Comparison of ENCODE assay signal across 1 cellular context in the genomic region with DNA sequence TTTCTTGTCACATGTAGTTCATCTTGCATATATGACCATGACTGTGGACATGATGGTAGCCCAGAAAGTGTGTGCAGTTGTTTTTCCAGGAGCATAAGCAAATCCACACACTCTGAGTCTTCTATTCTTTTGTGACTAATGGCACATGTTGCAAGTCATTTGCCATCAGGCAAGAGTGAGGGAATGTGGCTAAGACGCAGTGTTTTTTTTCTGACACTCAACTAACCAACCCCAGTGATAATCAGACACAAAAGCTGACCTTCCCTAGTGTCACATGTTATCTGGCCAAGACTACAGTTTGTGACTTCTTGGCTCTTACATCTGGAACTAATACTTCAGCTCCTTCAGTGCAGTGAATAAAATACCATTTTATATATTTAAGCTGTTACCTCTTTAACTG.
TF ChIP-seq lines count a peak whose summit lies in the region.

No MANE protein-coding gene starts in this region.

TF ChIP-seq in K562, 482 proteins besides CTCF, POLR2A, EP300 and RAD21 (continued from another document and continues in another):
- TF ChIP-seq, protein P1, sequence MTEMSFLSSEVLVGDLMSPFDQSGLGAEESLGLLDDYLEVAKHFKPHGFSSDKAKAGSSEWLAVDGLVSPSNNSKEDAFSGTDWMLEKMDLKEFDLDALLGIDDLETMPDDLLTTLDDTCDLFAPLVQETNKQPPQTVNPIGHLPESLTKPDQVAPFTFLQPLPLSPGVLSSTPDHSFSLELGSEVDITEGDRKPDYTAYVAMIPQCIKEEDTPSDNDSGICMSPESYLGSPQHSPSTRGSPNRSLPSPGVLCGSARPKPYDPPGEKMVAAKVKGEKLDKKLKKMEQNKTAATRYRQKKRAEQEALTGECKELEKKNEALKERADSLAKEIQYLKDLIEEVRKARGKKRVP (CRISPR knock-in tag; IDR thresholded peaks at IDR 0.05), result peak; percentile 73
- TF ChIP-seq MNT (conservative IDR thresholded peaks at IDR 0.05) (peak in 1 of 2 experiments; percentile 68; a peak in 3 of 4 replicates), SP1 (CRISPR knock-in tag; IDR thresholded peaks at IDR 0.05) (0 out of 2 replicates have a peak, but pooled peaks have one; percentile 35), ZNF551 (CRISPR knock-in tag; IDR thresholded peaks at IDR 0.05) (no peak), CGGBP1 (CRISPR knock-in tag; IDR thresholded peaks at IDR 0.05) (no peak), PHF21A (IDR thresholded peaks at IDR 0.05; ENCODE audit: borderline replicate concordance, low read depth) (no peak), MEIS2 (IDR thresholded peaks at IDR 0.05; ENCODE audit: partially characterized antibody) (peak; percentile 65), ARID1B (IDR thresholded peaks at IDR 0.05) (peak; percentile 60), TCFL5 (CRISPR knock-in tag; conservative IDR thresholded peaks at IDR 0.05) (no peak), CCNT2 (IDR thresholded peaks at IDR 0.05; ENCODE audit: borderline replicate concordance, extremely low read depth, insufficient read length, low read depth, low read length) (no peak), NRF1 (conservative IDR thresholded peaks at IDR 0.05 in 1 of 2, IDR thresholded peaks at IDR 0.05 in 1 of 2) (0 out of 4 replicates have a peak, but pooled peaks of 1 of the 2 experiments have one; percentile 21), ZNF507 (tag; conservative IDR thresholded peaks at IDR 0.05) (no peak), ATF1 (CRISPR knock-in tag; IDR thresholded peaks at IDR 0.05) (no peak), ATF1 (tag; IDR thresholded peaks at IDR 0.05) (peak; percentile 62), TCF3 (CRISPR knock-in tag; IDR thresholded peaks at IDR 0.05) (peak; percentile 28; the same call in 1 of the 2 replicates), ETV5 (CRISPR knock-in tag; IDR thresholded peaks at IDR 0.05; ENCODE audit: low read depth) (no peak), DMBX1 (CRISPR knock-in tag; IDR thresholded peaks at IDR 0.05; ENCODE audit: borderline replicate concordance) (peak; percentile 38; the same call in 1 of the 2 replicates), BCL6 (CRISPR knock-in tag; IDR thresholded peaks at IDR 0.05) (no peak), L3MBTL2 (IDR thresholded peaks at IDR 0.05) (peak; percentile 88), PTRF (tag; IDR thresholded peaks at IDR 0.05) (no peak), MAX (CRISPR knock-in tag; IDR thresholded peaks at IDR 0.05) (peak; percentile 90), MYC (IDR thresholded peaks at IDR 0.05; ENCODE audit: low read depth, low read length) (peak; percentile 80), MYC (CRISPR knock-in tag; IDR thresholded peaks at IDR 0.05; ENCODE audit: borderline replicate concordance, low read depth) (no peak), SIN3B (IDR thresholded peaks at IDR 0.05; ENCODE audit: low read depth) (no peak), STAT5B (CRISPR knock-in tag; IDR thresholded peaks at IDR 0.05) (no peak), KAT8 (IDR thresholded peaks at IDR 0.05; ENCODE audit: low read depth) (no peak), TAF1 (IDR thresholded peaks at IDR 0.05; ENCODE audit: control insufficient read depth, extremely low read depth, insufficient read depth, low read length, severe bottlenecking) (no peak), MCM2 (IDR thresholded peaks at IDR 0.05; ENCODE audit: low read depth) (no peak), RCOR1 (IDR thresholded peaks at IDR 0.05; ENCODE audit: borderline replicate concordance in 1 of 2, low read depth in 2 of 2, low read length in 2 of 2) (peak in 1 of 2 experiments; percentile 64; a peak in 2 of 4 replicates), TCF7 (IDR thresholded peaks at IDR 0.05; ENCODE audit: borderline replicate concordance) (no peak), TOE1 (IDR thresholded peaks at IDR 0.05; ENCODE audit: borderline replicate concordance) (peak; percentile 37; the same call in 1 of the 2 replicates), TOE1 (CRISPR knock-in tag; IDR thresholded peaks at IDR 0.05; ENCODE audit: borderline replicate concordance, low read depth) (no peak), ZNF780A (CRISPR knock-in tag; IDR thresholded peaks at IDR 0.05) (no peak), BCLAF1 (IDR thresholded peaks at IDR 0.05; ENCODE audit: borderline replicate concordance in 1 of 2, control insufficient read depth in 1 of 2, low read depth in 2 of 2, low read length in 1 of 2) (no peak), MAFK (IDR thresholded peaks at IDR 0.05; ENCODE audit: low read length) (0 out of 2 replicates have a peak, but pooled peaks have one; percentile 28), NFE2 (IDR thresholded peaks at IDR 0.05; ENCODE audit: low read depth) (peak; percentile 88), SNIP1 (IDR thresholded peaks at IDR 0.05; ENCODE audit: low read depth) (no peak), BHLHE40 (IDR thresholded peaks at IDR 0.05; ENCODE audit: low read length) (peak; percentile 49), TBP (optimal IDR thresholded peaks at IDR 0.05; ENCODE audit: low read depth, low read length) (no peak), E2F6 (IDR thresholded peaks at IDR 0.05; ENCODE audit: borderline replicate concordance in 1 of 2, extremely low read depth in 1 of 2, insufficient read depth in 1 of 2, insufficient read length in 1 of 2, low read depth in 1 of 2, low read length in 1 of 2, poor library complexity in 1 of 2, severe bottlenecking in 1 of 2) (peak in 1 of 2 experiments; percentile 20), ZNF589 (CRISPR knock-in tag; IDR thresholded peaks at IDR 0.05; ENCODE audit: low read depth) (0 out of 2 replicates have a peak, but pooled peaks have one; percentile 24), CHAMP1 (IDR thresholded peaks at IDR 0.05) (peak; percentile 32; the same call in 1 of the 2 replicates), HDAC1 (IDR thresholded peaks at IDR 0.05) (no peak)
- TF ChIP-seq, protein P2, sequence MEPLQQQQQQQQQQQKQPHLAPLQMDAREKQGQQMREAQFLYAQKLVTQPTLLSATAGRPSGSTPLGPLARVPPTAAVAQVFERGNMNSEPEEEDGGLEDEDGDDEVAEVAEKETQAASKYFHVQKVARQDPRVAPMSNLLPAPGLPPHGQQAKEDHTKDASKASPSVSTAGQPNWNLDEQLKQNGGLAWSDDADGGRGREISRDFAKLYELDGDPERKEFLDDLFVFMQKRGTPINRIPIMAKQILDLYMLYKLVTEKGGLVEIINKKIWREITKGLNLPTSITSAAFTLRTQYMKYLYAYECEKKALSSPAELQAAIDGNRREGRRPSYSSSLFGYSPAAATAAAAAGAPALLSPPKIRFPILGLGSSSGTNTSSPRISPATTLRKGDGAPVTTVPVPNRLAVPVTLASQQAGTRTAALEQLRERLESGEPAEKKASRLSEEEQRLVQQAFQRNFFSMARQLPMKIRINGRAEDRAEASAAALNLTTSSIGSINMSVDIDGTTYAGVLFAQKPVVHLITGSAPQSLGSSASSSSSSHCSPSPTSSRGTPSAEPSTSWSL (CRISPR knock-in tag; IDR thresholded peaks at IDR 0.05; ENCODE audit: borderline replicate concordance), result no peak
- TF ChIP-seq, protein P3, sequence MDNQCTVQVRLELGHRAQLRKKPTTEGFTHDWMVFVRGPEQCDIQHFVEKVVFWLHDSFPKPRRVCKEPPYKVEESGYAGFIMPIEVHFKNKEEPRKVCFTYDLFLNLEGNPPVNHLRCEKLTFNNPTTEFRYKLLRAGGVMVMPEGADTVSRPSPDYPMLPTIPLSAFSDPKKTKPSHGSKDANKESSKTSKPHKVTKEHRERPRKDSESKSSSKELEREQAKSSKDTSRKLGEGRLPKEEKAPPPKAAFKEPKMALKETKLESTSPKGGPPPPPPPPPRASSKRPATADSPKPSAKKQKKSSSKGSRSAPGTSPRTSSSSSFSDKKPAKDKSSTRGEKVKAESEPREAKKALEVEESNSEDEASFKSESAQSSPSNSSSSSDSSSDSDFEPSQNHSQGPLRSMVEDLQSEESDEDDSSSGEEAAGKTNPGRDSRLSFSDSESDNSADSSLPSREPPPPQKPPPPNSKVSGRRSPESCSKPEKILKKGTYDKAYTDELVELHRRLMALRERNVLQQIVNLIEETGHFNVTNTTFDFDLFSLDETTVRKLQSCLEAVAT (IDR thresholded peaks at IDR 0.05), result no peak
- TF ChIP-seq, protein P4, sequence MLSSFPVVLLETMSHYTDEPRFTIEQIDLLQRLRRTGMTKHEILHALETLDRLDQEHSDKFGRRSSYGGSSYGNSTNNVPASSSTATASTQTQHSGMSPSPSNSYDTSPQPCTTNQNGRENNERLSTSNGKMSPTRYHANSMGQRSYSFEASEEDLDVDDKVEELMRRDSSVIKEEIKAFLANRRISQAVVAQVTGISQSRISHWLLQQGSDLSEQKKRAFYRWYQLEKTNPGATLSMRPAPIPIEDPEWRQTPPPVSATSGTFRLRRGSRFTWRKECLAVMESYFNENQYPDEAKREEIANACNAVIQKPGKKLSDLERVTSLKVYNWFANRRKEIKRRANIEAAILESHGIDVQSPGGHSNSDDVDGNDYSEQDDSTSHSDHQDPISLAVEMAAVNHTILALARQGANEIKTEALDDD (IDR thresholded peaks at IDR 0.05), result peak; percentile 96
- TF ChIP-seq, protein P5, sequence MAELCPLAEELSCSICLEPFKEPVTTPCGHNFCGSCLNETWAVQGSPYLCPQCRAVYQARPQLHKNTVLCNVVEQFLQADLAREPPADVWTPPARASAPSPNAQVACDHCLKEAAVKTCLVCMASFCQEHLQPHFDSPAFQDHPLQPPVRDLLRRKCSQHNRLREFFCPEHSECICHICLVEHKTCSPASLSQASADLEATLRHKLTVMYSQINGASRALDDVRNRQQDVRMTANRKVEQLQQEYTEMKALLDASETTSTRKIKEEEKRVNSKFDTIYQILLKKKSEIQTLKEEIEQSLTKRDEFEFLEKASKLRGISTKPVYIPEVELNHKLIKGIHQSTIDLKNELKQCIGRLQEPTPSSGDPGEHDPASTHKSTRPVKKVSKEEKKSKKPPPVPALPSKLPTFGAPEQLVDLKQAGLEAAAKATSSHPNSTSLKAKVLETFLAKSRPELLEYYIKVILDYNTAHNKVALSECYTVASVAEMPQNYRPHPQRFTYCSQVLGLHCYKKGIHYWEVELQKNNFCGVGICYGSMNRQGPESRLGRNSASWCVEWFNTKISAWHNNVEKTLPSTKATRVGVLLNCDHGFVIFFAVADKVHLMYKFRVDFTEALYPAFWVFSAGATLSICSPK (IDR thresholded peaks at IDR 0.05; ENCODE audit: borderline replicate concordance), result no peak
